ENCODE assay signal across 8 cellular contexts in the genomic region with DNA sequence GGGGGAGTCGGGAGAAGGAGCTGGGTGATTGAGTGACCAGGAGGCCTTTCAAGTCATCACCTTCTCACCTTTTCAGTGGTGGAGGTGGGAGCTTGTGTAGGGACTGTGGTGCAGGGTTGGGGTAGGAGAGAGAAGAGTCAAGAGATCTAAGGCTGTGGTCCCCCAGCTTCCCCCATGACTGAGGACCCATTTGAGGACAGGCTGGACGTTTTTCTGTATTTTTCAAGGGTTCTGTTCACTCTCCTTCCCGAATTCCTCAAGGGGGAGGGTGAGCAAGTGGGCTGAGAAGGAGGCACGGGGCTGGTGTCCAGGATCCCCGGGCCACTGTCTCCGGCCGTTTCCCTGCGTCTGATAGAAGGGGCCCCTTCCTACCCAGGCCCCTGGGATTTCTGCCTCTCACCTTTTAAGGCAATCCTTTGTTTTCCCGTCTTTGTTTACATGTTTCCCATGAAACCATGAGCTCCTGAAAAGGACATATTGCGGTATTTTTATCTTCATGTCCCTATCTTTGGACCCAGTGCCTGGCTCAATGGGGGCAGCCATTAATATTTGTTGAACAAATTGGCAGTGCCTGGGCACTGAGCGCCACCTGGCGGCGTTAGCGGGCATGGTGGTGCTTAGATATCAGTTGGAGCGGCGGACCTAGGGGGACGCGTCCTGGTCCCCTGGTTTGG. TPM values are rescaled to one million over a fixed set of nuclear protein-coding genes. Genes with fewer than 3 reads are reported as not detected.
DNase-seq lines count a peak whose midpoint lies in the region; ATAC-seq and TF ChIP-seq lines count a peak whose summit lies in the region.

No MANE protein-coding gene starts in this region.

- no peaks in the 10 kb centered on the region for H3K27me3 ChIP-seq in lung (ENCODE audit: control insufficient read depth, insufficient read depth)

- in situ Hi-C loops in ACHN (cut with HindIII; ENCODE audit: low pct_ligation_motif_present, low pct_unique_long_range_greater_than_20kb, low sequenced_read_pairs) (no loop called here), GM13976 (cut with MboI; ENCODE audit: low sequenced_read_pairs, unreplicated experiment) (no loop called here)

- H3K36me3 ChIP-seq in lung (ENCODE audit: control insufficient read depth in 2 of 2, insufficient read depth in 2 of 2, low read length in 2 of 2) = no peaks in the 10 kb centered on the region

- DNase-seq in ACHN (peak; percentile 59), GM13976 (ENCODE audit: low spot score) (peak; percentile 81), NCI-H345 treated with DMSO at 0.1 percent for 48 hours (lab: John Stamatoyannopoulos, UW; ENCODE audit: unreplicated experiment) (peak; percentile 34), dedifferentiated amniotic fluid mesenchymal stem cell (ENCODE audit: extremely low spot score) (peak; percentile 50), lung (ENCODE audit: low spot score) (peak; percentile 75)
- peak; percentile 68 for DNase-seq in activated CD4-positive, alpha-beta T cell treated with anti-CD3 and anti-CD28 coated beads, Interleukin-2, amount 50 U/mL, for 1 hour
- DNase-seq in stimulated activated CD8-positive, alpha-beta memory T cell treated with anti-CD3 and anti-CD28 coated beads, Interleukin-12 subunit alpha, Interleukin-12 subunit beta, amount 100 ng/mL, for 4 hours (ENCODE audit: low read depth) = peak; percentile 50

- no peak for ATAC-seq in lung (ENCODE audit: insufficient read depth, low FRiP score)
- no peak for ATAC-seq in HG03460 (IDR thresholded peaks at IDR 0.05; ENCODE audit: unreplicated experiment)

- H3K4me1 ChIP-seq in lung (ENCODE audit: control insufficient read depth in 2 of 2, insufficient read depth in 2 of 2, low read length in 2 of 2) = peaks cover 7 to 21% of the 10 kb centered on the region in 2 donors

- no peak overlapping the region for H3K4me3 ChIP-seq in lung

- WGBS in lung, 2 donors = 24 to 28% methylated on average over 18 of the region's 18 CpGs

- no peak overlapping the region for H3K27ac ChIP-seq in lung (ENCODE audit: low read depth in 1 of 2, low read length in 1 of 2)

- TF ChIP-seq CTCF in GM13976 (IDR thresholded peaks at IDR 0.05; ENCODE audit: borderline replicate concordance, control extremely low read depth, extremely low read depth, insufficient read depth, missing control alignments) = peak; percentile 91
- peak; percentile 98 for TF ChIP-seq CTCF in lung (IDR thresholded peaks at IDR 0.05; ENCODE audit: control extremely low read depth, extremely low read depth)

- no peaks in the 10 kb centered on the region for H3K9me3 ChIP-seq in lung (ENCODE audit: control insufficient read depth in 2 of 2, insufficient read depth in 1 of 2, low read length in 1 of 2)

RNA-seq across cellular contexts. Expression of gene CD300A, which starts 9.2 kb away (rescaled TPM):
- 10 to 100 TPM; 12.9 to 21.0 TPM for total RNA-seq in lung
- polyA plus RNA-seq in lung = 10 to 100 TPM in 1 of 2 donors, 1 to 10 TPM in 1; 8.0 to 66.3 TPM

RNA-seq across cellular contexts. Expression of gene GPRC5C, which starts 25.4 kb away (rescaled TPM):
- total RNA-seq in lung = 10 to 100 TPM; 77.5 to 81.4 TPM
- 10 to 100 TPM; 41.9 to 54.6 TPM for polyA plus RNA-seq in lung
